Comparison of ENCODE assay signal across 1 cellular context in genomic region chr1:234309598-234310459, GRCh38.
A peak's percentile ranks its signal among the peaks of the same experiment; 100 is the strongest.
TF ChIP-seq lines count a peak whose summit lies in the region.

No MANE protein-coding gene starts in this region.

TF ChIP-seq in HepG2, 621 proteins besides CTCF, POLR2A, EP300 and RAD21 (continued from another document):
- TF ChIP-seq ARID4A (CRISPR knock-in tag; IDR thresholded peaks at IDR 0.05; ENCODE audit: borderline replicate concordance), result peak; percentile 32; the same call in 1 of the 2 replicates
